Comparison of ENCODE assay signal across 8 cellular contexts in genomic region chr11:61826930-61827572, GRCh38. TPM values are rescaled to one million over a fixed set of nuclear protein-coding genes. Genes with fewer than 3 reads are reported as not detected.
DNase-seq lines count a peak whose midpoint lies in the region; ATAC-seq and TF ChIP-seq lines count a peak whose summit lies in the region.

No MANE protein-coding gene starts in this region.

- H3K27ac Mint-ChIP-seq in Caco-2 (ENCODE audit: unreplicated experiment) = no peak overlapping the region
- H3K27ac Mint-ChIP-seq in chondrocyte (ENCODE audit: unreplicated experiment) = peak overlapping the region; percentile 87

- peaks cover 35% of the 10 kb centered on the region for H3K4me1 ChIP-seq in Caco-2
- H3K4me1 ChIP-seq in mesodermal cell (ENCODE audit: control insufficient read depth, insufficient read depth, low read length, poor library complexity, severe bottlenecking) = peaks cover 26% of the 10 kb centered on the region
- H3K4me1 ChIP-seq in urinary bladder (ENCODE audit: insufficient read depth) = no peaks in the 10 kb centered on the region

- TF ChIP-seq CTCF in Caco-2 (IDR thresholded peaks at IDR 0.05; ENCODE audit: insufficient read depth in 1 of 2, low read depth in 1 of 2, low read length in 1 of 2, severe bottlenecking in 1 of 2, unreplicated experiment in 1 of 2) = no peak
- TF ChIP-seq CTCF in chondrocyte (IDR thresholded peaks at IDR 0.05) = no peak

- H3K36me3 Mint-ChIP-seq in Caco-2 (ENCODE audit: insufficient read depth, unreplicated experiment) (peaks cover 6% of the 10 kb centered on the region), chondrocyte (ENCODE audit: low read depth) (no peaks in the 10 kb centered on the region)

- POLR2A ChIA-PET in Caco-2 (lab: Charles Lee) = interaction anchor here (1.4 kb wide), 1 partner anchor 12 kb away, joined by 4 read pairs; no protein-coding TSS in a partner anchor

- no TSS peak for BruUV-seq in Caco-2 (replicated peaks; lab: Mats Ljungman, UMichigan)

- no peak overlapping the region for H3K4me3 ChIP-seq in Caco-2 (ENCODE audit: low read depth, low read length)
- H3K4me3 ChIP-seq in mesodermal cell (ENCODE audit: extremely low read depth, insufficient read depth, low read length, poor library complexity, severe bottlenecking) = peak overlapping the region; percentile 97
- H3K4me3 ChIP-seq in urinary bladder (ENCODE audit: low read depth, low read length) = peak overlapping the region; percentile 51

- no peaks in the 10 kb centered on the region for H3K27me3 ChIP-seq in Caco-2 (replicated peaks; ENCODE audit: control insufficient read depth, insufficient read depth, low read length)

- 10 to 11% methylated on average over 9 to 17 of the region's 23 CpGs for WGBS in mesodermal cell (ENCODE audit: insufficient coverage in 2 of 2), 2 experiments
- WGBS in urinary bladder = 14% methylated on average over 23 of the region's 23 CpGs

- peak overlapping the region; percentile 92 for H3K27ac ChIP-seq in mesodermal cell (ENCODE audit: low read depth, low read length, severe bottlenecking)
- H3K27ac ChIP-seq in urinary bladder (ENCODE audit: low read depth) = peak overlapping the region; percentile 12

- CTCF ChIA-PET in Caco-2 (lab: Charles Lee) = interaction anchor here (0.9 kb wide), 1 partner anchor 30 kb away, joined by 3 read pairs; no protein-coding TSS in a partner anchor

- DNase-seq in Caco-2 (no peak), NCI-H2227 (lab: John Stamatoyannopoulos, UW; ENCODE audit: unreplicated experiment) (peak; percentile 78), chondrocyte (ENCODE audit: low spot score) (no peak), cerebellum (ENCODE audit: low spot score) (no peak)

- H3K9me3 ChIP-seq in Caco-2 = no peaks in the 10 kb centered on the region
- no peaks in the 10 kb centered on the region for H3K9me3 ChIP-seq in mesodermal cell (ENCODE audit: control insufficient read depth, low read length)

- intact Hi-C loops in Caco-2 (cut with micrococcal nuclease; ENCODE audit: unreplicated experiment) = no loop called here

- ATAC-seq in GM21529 (IDR thresholded peaks at IDR 0.05; ENCODE audit: unreplicated experiment) (peak; percentile 6), HG03565 (IDR thresholded peaks at IDR 0.05; ENCODE audit: unreplicated experiment) (no peak)

- H3K27me3 Mint-ChIP-seq in Caco-2 (ENCODE audit: insufficient read depth, unreplicated experiment) (no peaks in the 10 kb centered on the region), chondrocyte (ENCODE audit: low read depth) (no peaks in the 10 kb centered on the region)

- H3K9me3 Mint-ChIP-seq in Caco-2 (ENCODE audit: unreplicated experiment) = no peaks in the 10 kb centered on the region
- H3K9me3 Mint-ChIP-seq in chondrocyte (ENCODE audit: low read depth) = no peaks in the 10 kb centered on the region

- H3K36me3 ChIP-seq in Caco-2 (ENCODE audit: control insufficient read depth, insufficient read depth, low read length) (no peaks in the 10 kb centered on the region), mesodermal cell (ENCODE audit: control insufficient read depth, insufficient read depth, low read length) (peaks cover 48% of the 10 kb centered on the region), urinary bladder (ENCODE audit: insufficient read depth) (no peaks in the 10 kb centered on the region)

- H3K4me1 Mint-ChIP-seq in Caco-2 (ENCODE audit: low read depth, unreplicated experiment) = peaks cover 15% of the 10 kb centered on the region
- H3K4me1 Mint-ChIP-seq in chondrocyte (ENCODE audit: low read depth) = peaks cover 39% of the 10 kb centered on the region

- H3K4me3 Mint-ChIP-seq in Caco-2 (ENCODE audit: unreplicated experiment) (peak overlapping the region; percentile 86), chondrocyte (ENCODE audit: unreplicated experiment) (peak overlapping the region; percentile 90)

RNA-seq across cellular contexts. Expression of gene FADS2, which starts 1.0 kb away (rescaled TPM):
- total RNA-seq in Caco-2 (2022) = 30.6 and 36.3 TPM in 2 replicates
- 202 to 315 TPM (median 297 TPM) in 3 replicates for total RNA-seq in chondrocyte
- polyA plus RNA-seq in mesodermal cell (2013, experiment 1 of 2) = 708 TPM
- polyA plus RNA-seq in mesodermal cell (2013, experiment 2 of 2) = 593 TPM
- 75.1 TPM for total RNA-seq in urinary bladder
- 33.3 TPM for polyA plus RNA-seq in urinary bladder
- 88.6 TPM for total RNA-seq in cerebellum

RNA-seq across cellular contexts. Expression of gene FADS1, which starts 10.2 kb away (rescaled TPM):
- 108 and 116 TPM in 2 replicates for total RNA-seq in Caco-2 (2022)
- 72.6 to 95.5 TPM (median 74.6 TPM) in 3 replicates for total RNA-seq in chondrocyte
- polyA plus RNA-seq in mesodermal cell (2013, experiment 1 of 2) = 174 TPM
- 172 TPM for polyA plus RNA-seq in mesodermal cell (2013, experiment 2 of 2)
- 68.7 TPM for total RNA-seq in urinary bladder
- 18.0 TPM for polyA plus RNA-seq in urinary bladder
- total RNA-seq in cerebellum = 58.0 TPM

RNA-seq across cellular contexts. Expression of gene FEN1, which starts 34.3 kb away (rescaled TPM):
- total RNA-seq in Caco-2 (2022) (83.4 and 86.1 TPM in 2 replicates), chondrocyte (12.6 to 27.1 TPM (median 13.2 TPM) in 3 replicates), urinary bladder (13.1 TPM), cerebellum (15.2 TPM)
- polyA plus RNA-seq in mesodermal cell (2013, experiment 1 of 2) = 34.0 TPM
- 29.7 TPM for polyA plus RNA-seq in mesodermal cell (2013, experiment 2 of 2)
- 9.6 TPM for polyA plus RNA-seq in urinary bladder

RNA-seq across cellular contexts. Expression of gene TMEM258, which starts 34.7 kb away (rescaled TPM):
- total RNA-seq in Caco-2 (2022) (190 and 197 TPM in 2 replicates), chondrocyte (103 to 133 TPM (median 106 TPM) in 3 replicates), urinary bladder (86.6 TPM), cerebellum (74.4 TPM)
- polyA plus RNA-seq in mesodermal cell (2013, experiment 1 of 2) = 270 TPM
- polyA plus RNA-seq in mesodermal cell (2013, experiment 2 of 2) = 257 TPM
- 153 TPM for polyA plus RNA-seq in urinary bladder
